In the genomic region with DNA sequence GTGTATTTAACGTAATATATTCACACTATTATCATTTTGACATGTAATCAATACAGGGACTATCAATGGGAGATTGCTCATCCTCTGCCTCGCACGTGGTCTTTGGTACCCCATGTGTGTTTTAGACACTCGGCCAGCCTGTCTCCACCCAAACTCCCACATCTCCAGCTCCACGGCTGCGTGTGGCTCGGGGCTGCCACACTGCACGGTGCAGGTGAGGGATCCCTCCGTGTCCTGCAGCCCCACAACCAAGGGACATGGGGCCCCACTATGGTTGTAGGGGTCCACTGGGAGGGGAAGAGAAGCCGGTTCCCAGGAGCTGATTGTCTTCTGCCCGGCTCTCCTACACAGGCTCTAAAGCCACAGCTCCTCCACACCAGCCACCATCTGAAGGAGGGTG, we compare ENCODE assay signal across 27 cellular contexts.
"Had no signal": no experiment of that assay in that cellular context is flagged by ENCODE, and none has a peak within 500 bp of the region (broad histone marks: within the 10 kb centered on the region; RNA-seq: fewer than 3 reads in every experiment).

No MANE protein-coding gene starts in this region.

- H3K27me3 ChIP-seq: colonic mucosa, foreskin keratinocyte had no signal

- H3K4me3 ChIP-seq: colonic mucosa, coronary artery, dorsolateral prefrontal cortex, esophagus muscularis mucosa, esophagus squamous epithelium, gastrocnemius medialis, gastroesophageal sphincter, heart left ventricle, heart right ventricle had no signal

- ATAC-seq: effector memory CD8-positive, alpha-beta T cell; esophagus mucosa; foreskin keratinocyte; gastrocnemius medialis; gastroesophageal sphincter; heart left ventricle; heart right ventricle had no signal

- H3K9me3 ChIP-seq: colonic mucosa, esophagus muscularis mucosa, esophagus squamous epithelium, gastrocnemius medialis, gastroesophageal sphincter, heart left ventricle, heart right ventricle had no signal

- H3K27ac ChIP-seq: colonic mucosa, coronary artery, epithelial cell of prostate, esophagus muscularis mucosa, esophagus squamous epithelium, foreskin keratinocyte, gastrocnemius medialis, gastroesophageal sphincter, heart left ventricle, heart right ventricle had no signal

- H3K4me1 ChIP-seq: colonic mucosa, esophagus muscularis mucosa, foreskin keratinocyte, gastrocnemius medialis, gastroesophageal sphincter, heart left ventricle, heart right ventricle had no signal

- DNase-seq: colonic mucosa; cortex of kidney; dermis blood vessel endothelial cell; effector CD4-positive, alpha-beta T cell; effector CD8-positive, alpha-beta T cell; effector memory CD4-positive, alpha-beta T cell; effector memory CD8-positive, alpha-beta T cell; endodermal cell; erythroblast; esophagus squamous epithelium; foreskin fibroblast; foreskin keratinocyte; foreskin melanocyte; gastrocnemius medialis; glutamatergic neuron; heart left ventricle; heart right ventricle had no signal

- H3K36me3 ChIP-seq: colonic mucosa, esophagus muscularis mucosa, esophagus squamous epithelium, gastrocnemius medialis, gastroesophageal sphincter, heart left ventricle, heart right ventricle had no signal

- FAIRE-seq: colon, endometrium, endothelial cell of umbilical vein, frontal cortex had no signal
